ENCODE assay signal across 7 cellular contexts in genomic region chr15:41592718-41593117, GRCh38. TPM values are rescaled to one million over a fixed set of nuclear protein-coding genes. Genes with fewer than 3 reads are reported as not detected.
DNase-seq lines count a peak whose midpoint lies in the region; ATAC-seq and TF ChIP-seq lines count a peak whose summit lies in the region.
"Not testable (repeated sequence)": the region's sequence is repeated elsewhere in the genome, so short reads cannot be mapped to it uniquely, and the experiment has no call there.

No MANE protein-coding gene starts in this region.

- H3K27ac Mint-ChIP-seq in MCF 10A (ENCODE audit: low read depth, unreplicated experiment) = not testable (repeated sequence)
- H3K27ac Mint-ChIP-seq in progenitor cell of endocrine pancreas = peak overlapping the region; percentile 11

- H3K4me2 ChIP-seq in PC-9 = peak overlapping the region; percentile 51
- not testable (repeated sequence) for H3K4me2 ChIP-seq in hepatocyte

- H3K4me1 ChIP-seq in PC-9 (replicated peaks; ENCODE audit: insufficient read depth) (peaks cover 18% of the 10 kb centered on the region), hepatocyte (ENCODE audit: insufficient read depth) (peaks cover 15% of the 10 kb centered on the region)

- not testable (repeated sequence) for H3F3A ChIP-seq in PC-9 (ENCODE audit: insufficient read depth, low read depth)

- ATAC-seq in left colon = peak; percentile 65

- peak; percentile 42 for DNase-seq in HT-29 (ENCODE audit: low spot score)
- peak in 1 of 2 experiments; percentile 66 for DNase-seq in PC-9
- DNase-seq in MCF 10A (ENCODE audit: unreplicated experiment) = peak; percentile 24
- DNase-seq in epithelial cell of esophagus (ENCODE audit: low read depth) = peak; percentile 87
- not testable (repeated sequence) for DNase-seq in hepatocyte (ENCODE audit: low spot score); left colon; progenitor cell of endocrine pancreas (ENCODE audit: low spot score, unreplicated experiment)

- TF ChIP-seq CTCF in PC-9 (conservative IDR thresholded peaks at IDR 0.05); MCF 10A (IDR thresholded peaks at IDR 0.05; ENCODE audit: unreplicated experiment); epithelial cell of esophagus (IDR thresholded peaks at IDR 0.05; ENCODE audit: insufficient read depth, low read depth, low read length, missing control alignments); hepatocyte (IDR thresholded peaks at IDR 0.05; ENCODE audit: poor library complexity); progenitor cell of endocrine pancreas (IDR thresholded peaks at IDR 0.05; ENCODE audit: unreplicated experiment): not testable (repeated sequence)

- H3K36me3 ChIP-seq in PC-9 (ENCODE audit: low read depth); hepatocyte (replicated peaks; ENCODE audit: insufficient read depth, low read depth): not testable (repeated sequence)

- H2AFZ ChIP-seq in PC-9, hepatocyte: not testable (repeated sequence)

- H3K4me1 Mint-ChIP-seq in MCF 10A (ENCODE audit: insufficient read depth, unreplicated experiment) = not testable (repeated sequence)
- H3K4me1 Mint-ChIP-seq in progenitor cell of endocrine pancreas (ENCODE audit: low read depth) = peaks cover 18% of the 10 kb centered on the region

- CTCF ChIA-PET in PC-9 (lab: Charles Lee) = interaction anchor here (0.7 kb wide), 1 partner anchor 1156 kb away, joined by 14 read pairs; no protein-coding TSS in a partner anchor
- CTCF ChIA-PET in MCF 10A (lab: Yijun Ruan, JAX) = interaction anchor here (0.6 kb wide), 1 partner anchor 444 kb away, joined by 3 read pairs; no protein-coding TSS in a partner anchor

- H3K27me3 ChIP-seq in PC-9 (ENCODE audit: insufficient read depth, low read depth); hepatocyte: not testable (repeated sequence)

- not testable (repeated sequence) for H3K9me2 ChIP-seq in PC-9 (ENCODE audit: insufficient read depth); hepatocyte (replicated peaks; ENCODE audit: insufficient read depth)

- not testable (repeated sequence) for BruUV-seq in PC-9 (replicated peaks; lab: Mats Ljungman, UMichigan); MCF 10A (replicated peaks; lab: Mats Ljungman, UMichigan)

- H3K36me3 Mint-ChIP-seq in MCF 10A (ENCODE audit: insufficient read depth, unreplicated experiment); progenitor cell of endocrine pancreas (ENCODE audit: insufficient read depth): not testable (repeated sequence)

- H3K27me3 Mint-ChIP-seq in MCF 10A (ENCODE audit: insufficient read depth, unreplicated experiment); progenitor cell of endocrine pancreas: not testable (repeated sequence)

- H3K4me3 ChIP-seq in PC-9; epithelial cell of esophagus (ENCODE audit: low read length); hepatocyte: not testable (repeated sequence)

- intact Hi-C loops in PC-9 (cut with micrococcal nuclease; ENCODE audit: unreplicated experiment); MCF 10A (cut with micrococcal nuclease); left colon (cut with DNase I, micrococcal nuclease): not testable (repeated sequence)

- POLR2A ChIA-PET in PC-9 (lab: Charles Lee; ENCODE audit: unreplicated experiment) (interaction anchor here (0.6 kb wide), 1 partner anchor 74 kb away, joined by 5 read pairs; no protein-coding TSS in a partner anchor), MCF 10A (lab: Yijun Ruan, JAX) (interaction anchor here (0.6 kb wide), 1 partner anchor 48 kb away, joined by 4 read pairs; the partner anchor contains the start of gene RPAP1)

- H4K20me1 ChIP-seq in PC-9 (ENCODE audit: insufficient read depth); hepatocyte (ENCODE audit: insufficient read depth, poor library complexity, severe bottlenecking): not testable (repeated sequence)

- H3K79me2 ChIP-seq in PC-9 (ENCODE audit: low read depth); hepatocyte: not testable (repeated sequence)

- H3K27ac ChIP-seq in PC-9 (peak overlapping the region; percentile 61), hepatocyte (peak overlapping the region; percentile 63)

- H3K4me3 Mint-ChIP-seq in MCF 10A (ENCODE audit: unreplicated experiment); progenitor cell of endocrine pancreas (ENCODE audit: low read depth): not testable (repeated sequence)

- H3K9me3 ChIP-seq in PC-9 (ENCODE audit: insufficient read depth, low read depth); hepatocyte (ENCODE audit: low read depth): not testable (repeated sequence)

- 92% methylated on average over 8 of the region's 8 CpGs for WGBS in hepatocyte (ENCODE audit: low lambda C conversion rate, missing lambda C conversion rate)

- not testable (repeated sequence) for H3K9me3 Mint-ChIP-seq in MCF 10A (ENCODE audit: unreplicated experiment); progenitor cell of endocrine pancreas (ENCODE audit: low read depth)

RNA-seq across cellular contexts. Expression of gene TYRO3, which starts 33.7 kb away (rescaled TPM):
- total RNA-seq in HT-29 (2014; rRNA removed; shearing (Covaris generic)) = 9.2 and 12.3 TPM in 2 replicates
- total RNA-seq in PC-9 (2021) = 30.3 and 30.8 TPM in 2 replicates
- total RNA-seq in MCF 10A (2022) = 9.7 and 12.3 TPM in 2 replicates
- 65.8 and 71.0 TPM in 2 replicates for total RNA-seq in hepatocyte
- 99.8 and 109 TPM in 2 replicates for polyA plus RNA-seq in hepatocyte
- 1 to 10 TPM; 2.0 to 2.6 TPM for total RNA-seq in left colon
- total RNA-seq in progenitor cell of endocrine pancreas = 86.7 and 106 TPM in 2 replicates

RNA-seq across cellular contexts. Expression of gene RPAP1, which starts 48.7 kb away (rescaled TPM):
- 37.5 and 43.7 TPM in 2 replicates for total RNA-seq in HT-29 (2014; rRNA removed; shearing (Covaris generic))
- total RNA-seq in PC-9 (2021) = 47.7 and 51.4 TPM in 2 replicates
- 37.5 and 45.1 TPM in 2 replicates for total RNA-seq in MCF 10A (2022)
- 15.9 and 16.3 TPM in 2 replicates for total RNA-seq in hepatocyte
- polyA plus RNA-seq in hepatocyte = 26.5 and 29.3 TPM in 2 replicates
- total RNA-seq in left colon = 10 to 100 TPM; 20.5 to 26.1 TPM
- 63.8 and 69.4 TPM in 2 replicates for total RNA-seq in progenitor cell of endocrine pancreas
